In the genomic region with DNA sequence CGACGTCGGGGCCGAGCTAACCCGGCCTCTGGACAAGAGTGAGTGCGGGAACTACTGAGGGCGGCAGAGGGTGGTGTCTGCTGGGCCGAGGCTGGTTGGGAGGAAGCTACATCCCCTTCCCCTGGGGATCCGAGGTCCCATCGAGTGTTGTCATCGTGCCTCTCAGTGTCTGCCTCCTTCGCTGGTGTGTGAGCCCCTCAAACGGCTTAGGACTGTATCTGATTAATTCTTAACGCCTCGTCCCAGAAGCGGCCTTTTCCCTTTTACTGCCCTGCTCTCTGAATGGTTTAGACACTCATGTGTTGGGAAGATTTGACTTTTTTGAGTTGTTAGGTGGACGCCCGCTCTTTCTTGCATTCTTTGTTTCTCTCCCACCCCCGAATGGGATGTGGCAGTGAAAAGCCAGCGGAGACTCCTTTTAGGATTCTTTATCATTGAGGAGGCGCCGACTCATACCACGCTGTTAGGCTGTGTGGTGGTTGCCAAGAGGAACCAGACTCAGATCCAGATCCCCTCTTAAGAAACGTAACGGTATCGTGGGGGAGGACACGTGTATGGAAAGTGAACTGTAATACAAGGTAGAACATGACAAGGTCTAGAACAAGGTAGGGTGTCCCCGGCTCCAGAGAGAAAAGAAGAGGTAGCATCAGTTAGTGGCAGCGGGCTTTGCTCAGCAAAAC, we compare ENCODE assay signal across 8 cellular contexts. TPM values are rescaled to one million over a fixed set of nuclear protein-coding genes. Genes with fewer than 3 reads are reported as not detected.
DNase-seq lines count a peak whose midpoint lies in the region; ATAC-seq and TF ChIP-seq lines count a peak whose summit lies in the region.

No MANE protein-coding gene starts in this region.

- H3K9me3 ChIP-seq in stomach = no peaks in the 10 kb centered on the region

- ATAC-seq in HG02885 (IDR thresholded peaks at IDR 0.05; ENCODE audit: poor library complexity, unreplicated experiment) = no peak

- WGBS in stomach, 5 donors = 2 to 3% (median 3%) methylated on average over 28 to 29 of the region's 29 CpGs

- no peak for TF ChIP-seq CTCF in NB4 (IDR thresholded peaks at IDR 0.05; ENCODE audit: low read depth, low read length)
- no peak for TF ChIP-seq CTCF in astrocyte of the cerebellum (IDR thresholded peaks at IDR 0.05; ENCODE audit: low read depth, low read length, missing control alignments)
- TF ChIP-seq CTCF in stomach (IDR thresholded peaks at IDR 0.05) = no peak

- H3K4me3 ChIP-seq in NB4 (ENCODE audit: low read depth, low read length) (peak overlapping the region; percentile 73), astrocyte of the cerebellum (ENCODE audit: low read depth, low read length) (peak overlapping the region; percentile 98), stomach (peak overlapping the region; percentile 79 to 100 (median 84))

- peak; percentile 17 for DNase-seq in activated CD8-positive, alpha-beta memory T cell treated with anti-CD3 and anti-CD28 coated beads, Interleukin-2, amount 50 U/mL, for 1 hour (ENCODE audit: extremely low read depth)
- DNase-seq in activated CD8-positive, alpha-beta memory T cell treated with anti-CD3 and anti-CD28 coated beads, Interleukin-2, amount 50 U/mL, for 4 hours = no peak
- peak; percentile 78 for DNase-seq in NB4 (ENCODE audit: low read depth)
- no peak for DNase-seq in astrocyte of the cerebellum (ENCODE audit: low read depth)
- peak; percentile 41 for DNase-seq in islet precursor cell
- DNase-seq in stomach = no peak
- DNase-seq in T1000 (lab: John Stamatoyannopoulos, UW) = no peak

- intact Hi-C loops in stomach (cut with DNase I; ENCODE audit: low total_unique reads) = no loop called here

- H3K36me3 ChIP-seq in stomach = peaks cover 1 to 31% (median 30%) of the 10 kb centered on the region in 4 donors

- no peak for TF ChIP-seq EP300 in stomach (IDR thresholded peaks at IDR 0.05)

- in situ Hi-C loops in astrocyte of the cerebellum (cut with HindIII; ENCODE audit: low sequenced_read_pairs) = no loop called here

- H3K4me1 ChIP-seq in stomach = peaks cover 15 to 42% (median 35%) of the 10 kb centered on the region in 4 donors

- TF ChIP-seq POLR2A in NB4 (IDR thresholded peaks at IDR 0.05; ENCODE audit: extremely low read depth, insufficient read length) (no peak), stomach (IDR thresholded peaks at IDR 0.05) (no peak)

- no peaks in the 10 kb centered on the region for H3K27me3 ChIP-seq in stomach

- H3K27ac ChIP-seq in stomach = peak overlapping the region; percentile 71 to 91 (median 88)

RNA-seq across cellular contexts. Expression of gene SUPV3L1, which starts 0.6 kb away (rescaled TPM):
- total RNA-seq in stomach = 100 to 1,000 TPM in 1 of 5 donors, 10 to 100 TPM in 4; 15.2 to 111 (median 38.5) TPM
- 10 to 100 TPM; 42.7 to 49.4 (median 48.3) TPM for polyA plus RNA-seq in stomach

RNA-seq across cellular contexts. Expression of gene HKDC1, which starts 39.5 kb away (rescaled TPM):
- total RNA-seq in stomach = 1 to 10 TPM in 3 of 5 donors, under 1 TPM in 1, not detected in 1; 0.29 to 5.8 (median 2.6) TPM
- under 1 TPM; 0.10 to 0.19 (median 0.15) TPM for polyA plus RNA-seq in stomach

RNA-seq across cellular contexts. Expression of gene VPS26A, which starts 56.7 kb away (rescaled TPM):
- 10 to 100 TPM; 28.8 to 69.6 (median 35.0) TPM for total RNA-seq in stomach
- 10 to 100 TPM; 22.6 to 37.3 (median 27.9) TPM for polyA plus RNA-seq in stomach

Comparison
In these comparisons a context has a peak if more than half of its experiments do, and no peak if none do; other contexts are left out.
1. DNase-seq: peak in activated CD8-positive, alpha-beta memory T cell treated with anti-CD3 and anti-CD28 coated beads, Interleukin-2, amount 50 U/mL, for 1 hour (single experiment), NB4 (single experiment) and islet precursor cell (single experiment); none in activated CD8-positive, alpha-beta memory T cell treated with anti-CD3 and anti-CD28 coated beads, Interleukin-2, amount 50 U/mL, for 4 hours (single experiment), astrocyte of the cerebellum (single experiment), stomach (single experiment) and T1000 (single experiment).
2. Peak in every context shown above with its lines, with median percentiles within 50 percentile points of each other: H3K4me3 ChIP-seq.